ENCODE assay signal across 22 cellular contexts in genomic region chr17:80895366-80895765, GRCh38.
DNase-seq lines count a peak whose midpoint lies in the region; ATAC-seq and TF ChIP-seq lines count a peak whose summit lies in the region.
"Had no signal": no experiment of that assay in that cellular context is flagged by ENCODE, and none has a peak within 500 bp of the region (broad histone marks: within the 10 kb centered on the region; RNA-seq: fewer than 3 reads in every experiment).

No MANE protein-coding gene starts in this region.

- H3K27me3 Mint-ChIP-seq in CD4-positive, CD25-positive, alpha-beta regulatory T cell, result no peaks in the 10 kb centered on the region
- H3K27me3 Mint-ChIP-seq in CD8-positive, alpha-beta memory T cell, result peaks cover 0 to 2% of the 10 kb centered on the region in 2 donors
- no peaks in the 10 kb centered on the region for H3K27me3 Mint-ChIP-seq in activated T-helper 1 cell treated with anti-CD3 and anti-CD28 coated beads, Interleukin-12 subunit alpha, Interleukin-12 subunit beta, Interleukin-2, Interleukin-4 antibody, amounts not matched to agents 30 ng/mL and 10 ng/mL and 1 ng/mL, durations not matched to agents 14 hours and 24 hours and 36 hours (ENCODE audit: insufficient read depth)
- H3K27me3 Mint-ChIP-seq in naive B cell, result no peaks in the 10 kb centered on the region
- H3K27me3 Mint-ChIP-seq: activated B cell treated with CpG ODN at 0.5 μM for 24 hours, brain had no signal

- peaks cover 10 to 51% (median 29%) of the 10 kb centered on the region in 4 donors for H3K4me1 Mint-ChIP-seq in CD4-positive, CD25-positive, alpha-beta regulatory T cell
- H3K4me1 Mint-ChIP-seq in CD8-positive, alpha-beta memory T cell, result peaks cover 45 to 65% (median 63%) of the 10 kb centered on the region in 3 donors
- peaks cover 80% of the 10 kb centered on the region for H3K4me1 Mint-ChIP-seq in activated T-helper 1 cell treated with anti-CD3 and anti-CD28 coated beads, Interleukin-12 subunit alpha, Interleukin-12 subunit beta, Interleukin-2, Interleukin-4 antibody, amounts not matched to agents 30 ng/mL and 10 ng/mL and 1 ng/mL, durations not matched to agents 14 hours and 24 hours and 36 hours (ENCODE audit: low read depth)
- peaks cover 7 to 20% (median 15%) of the 10 kb centered on the region in 3 donors for H3K4me1 Mint-ChIP-seq in naive B cell

- no peak overlapping the region for H3K4me3 ChIP-seq in CD4-positive, CD25-positive, alpha-beta regulatory T cell (ENCODE audit: low read depth, low read length)
- H3K4me3 ChIP-seq in CD8-positive, alpha-beta memory T cell (ENCODE audit: low read length), result no peak overlapping the region
- no peak overlapping the region for H3K4me3 ChIP-seq in brain microvascular endothelial cell (ENCODE audit: low read depth, low read length)
- H3K4me3 ChIP-seq: left ventricle myocardium inferior, SK-N-MC, spleen, upper lobe of right lung had no signal

- no peaks in the 10 kb centered on the region for H3K27me3 ChIP-seq in CD4-positive, CD25-positive, alpha-beta regulatory T cell (ENCODE audit: control insufficient read depth, insufficient read depth, low read length)
- H3K27me3 ChIP-seq in CD8-positive, alpha-beta memory T cell (ENCODE audit: insufficient read depth, low read length, poor library complexity, severe bottlenecking), result no peaks in the 10 kb centered on the region
- H3K27me3 ChIP-seq in brain microvascular endothelial cell (replicated peaks), result no peaks in the 10 kb centered on the region
- H3K27me3 ChIP-seq: spleen, upper lobe of right lung had no signal

- CTCF ChIA-PET in CD8-positive, alpha-beta memory T cell (lab: Charles Lee), result no interaction called here

- POLR2A ChIA-PET in CD8-positive, alpha-beta memory T cell (lab: Charles Lee), result no interaction called here

- intact Hi-C loops in activated T-helper 1 cell treated with anti-CD3 and anti-CD28 coated beads, Interleukin-12 subunit alpha, Interleukin-12 subunit beta, Interleukin-2, Interleukin-4 antibody, amounts not matched to agents 30 ng/mL and 10 ng/mL and 1 ng/mL, durations not matched to agents 14 hours and 24 hours and 36 hours (cut with micrococcal nuclease), result no loop called here

- H3K36me3 ChIP-seq in CD4-positive, CD25-positive, alpha-beta regulatory T cell (ENCODE audit: control insufficient read depth, insufficient read depth, low read length), result peaks cover 9% of the 10 kb centered on the region
- H3K36me3 ChIP-seq in CD8-positive, alpha-beta memory T cell (ENCODE audit: insufficient read depth, low read length), result peaks cover 18% of the 10 kb centered on the region
- peaks cover 8% of the 10 kb centered on the region for H3K36me3 ChIP-seq in brain microvascular endothelial cell (replicated peaks)

- peaks cover 36% of the 10 kb centered on the region for H3K36me3 Mint-ChIP-seq in CD4-positive, CD25-positive, alpha-beta regulatory T cell
- H3K36me3 Mint-ChIP-seq in CD8-positive, alpha-beta memory T cell, result peaks cover 0 to 49% (median 11%) of the 10 kb centered on the region in 3 donors
- peaks cover 57% of the 10 kb centered on the region for H3K36me3 Mint-ChIP-seq in activated T-helper 1 cell treated with anti-CD3 and anti-CD28 coated beads, Interleukin-12 subunit alpha, Interleukin-12 subunit beta, Interleukin-2, Interleukin-4 antibody, amounts not matched to agents 30 ng/mL and 10 ng/mL and 1 ng/mL, durations not matched to agents 14 hours and 24 hours and 36 hours (ENCODE audit: low read depth)
- H3K36me3 Mint-ChIP-seq in naive B cell, result peaks cover 11 to 33% of the 10 kb centered on the region in 2 donors

- ATAC-seq in CD4-positive, CD25-positive, alpha-beta regulatory T cell (ENCODE audit: low read depth in 2 of 2), result no peak
- ATAC-seq in naive B cell (ENCODE audit: low read depth in 2 of 2), result peak in 1 of 2 donors; percentile 21
- ATAC-seq: Panc1, upper lobe of right lung had no signal

- H3K4me1 ChIP-seq in CD4-positive, CD25-positive, alpha-beta regulatory T cell (ENCODE audit: control insufficient read depth, insufficient read depth, low read length, poor library complexity, severe bottlenecking), result peaks cover 35% of the 10 kb centered on the region
- peaks cover 31% of the 10 kb centered on the region for H3K4me1 ChIP-seq in CD8-positive, alpha-beta memory T cell (ENCODE audit: insufficient read depth, low read length)
- H3K4me1 ChIP-seq: upper lobe of right lung had no signal

- DNase-seq in CD4-positive, CD25-positive, alpha-beta regulatory T cell, result peak in 2 of 3 donors; percentile 24 to 69
- no peak for DNase-seq in CD8-positive, alpha-beta memory T cell
- DNase-seq in activated T-helper 1 cell treated with anti-CD3 and anti-CD28 coated beads, Interleukin-12 subunit alpha, Interleukin-12 subunit beta, Interleukin-2, Interleukin-4 antibody, amounts not matched to agents 30 ng/mL and 10 ng/mL and 1 ng/mL, durations not matched to agents 14 hours and 24 hours and 36 hours (ENCODE audit: low spot score), result no peak
- no peak for DNase-seq in naive B cell
- DNase-seq in brain microvascular endothelial cell, result no peak
- DNase-seq in NCI-H526 (lab: John Stamatoyannopoulos, UW), result no peak
- DNase-seq in A172 (ENCODE audit: low spot score), result no peak
- DNase-seq: activated B cell treated with CpG ODN at 0.5 μM for 24 hours; activated naive CD4-positive, alpha-beta T cell; Calu3; cortex of kidney; left ventricle myocardium inferior; NCI-H2029; nucleus accumbens; retina; spleen; stimulated activated CD4-positive, alpha-beta T cell treated with anti-CD3 and anti-CD28 coated beads, Interleukin-4, amount 100 ng/mL, for 24 hours; T1000; upper lobe of right lung had no signal

- no peak overlapping the region for H3K27ac ChIP-seq in CD4-positive, CD25-positive, alpha-beta regulatory T cell (ENCODE audit: insufficient read depth, low read length, poor library complexity, severe bottlenecking)
- no peak overlapping the region for H3K27ac ChIP-seq in CD8-positive, alpha-beta memory T cell (ENCODE audit: low read depth, low read length)
- H3K27ac ChIP-seq in brain microvascular endothelial cell, result no peak overlapping the region
- H3K27ac ChIP-seq: left ventricle myocardium inferior, SK-N-MC, spleen, upper lobe of right lung had no signal

- H3K4me3 Mint-ChIP-seq in CD4-positive, CD25-positive, alpha-beta regulatory T cell, result peak overlapping the region; percentile 21 to 78 (median 48)
- peak overlapping the region in 2 of 7 donors; percentile 9 to 41 for H3K4me3 Mint-ChIP-seq in CD8-positive, alpha-beta memory T cell
- peak overlapping the region; percentile 56 for H3K4me3 Mint-ChIP-seq in activated T-helper 1 cell treated with anti-CD3 and anti-CD28 coated beads, Interleukin-12 subunit alpha, Interleukin-12 subunit beta, Interleukin-2, Interleukin-4 antibody, amounts not matched to agents 30 ng/mL and 10 ng/mL and 1 ng/mL, durations not matched to agents 14 hours and 24 hours and 36 hours
- no peak overlapping the region for H3K4me3 Mint-ChIP-seq in naive B cell
- H3K4me3 Mint-ChIP-seq: activated B cell treated with CpG ODN at 0.5 μM for 24 hours, brain had no signal

- in situ Hi-C loops in brain microvascular endothelial cell (cut with HindIII; ENCODE audit: low pct_ligation_motif_present, low sequenced_read_pairs), result no loop called here

- no peaks in the 10 kb centered on the region for H3K9me3 Mint-ChIP-seq in CD4-positive, CD25-positive, alpha-beta regulatory T cell
- no peaks in the 10 kb centered on the region for H3K9me3 Mint-ChIP-seq in CD8-positive, alpha-beta memory T cell
- H3K9me3 Mint-ChIP-seq in activated T-helper 1 cell treated with anti-CD3 and anti-CD28 coated beads, Interleukin-12 subunit alpha, Interleukin-12 subunit beta, Interleukin-2, Interleukin-4 antibody, amounts not matched to agents 30 ng/mL and 10 ng/mL and 1 ng/mL, durations not matched to agents 14 hours and 24 hours and 36 hours, result no peaks in the 10 kb centered on the region
- H3K9me3 Mint-ChIP-seq in naive B cell, result peaks cover 0 to 2% (median 0%) of the 10 kb centered on the region in 7 donors
- H3K9me3 Mint-ChIP-seq: activated B cell treated with CpG ODN at 0.5 μM for 24 hours, brain had no signal

- TF ChIP-seq CTCF in brain microvascular endothelial cell (IDR thresholded peaks at IDR 0.05; ENCODE audit: low read depth, low read length, missing control alignments), result no peak

- H3K9me3 ChIP-seq in CD4-positive, CD25-positive, alpha-beta regulatory T cell (ENCODE audit: control insufficient read depth in 2 of 2, low read length in 2 of 2), result no peaks in the 10 kb centered on the region
- H3K9me3 ChIP-seq in CD8-positive, alpha-beta memory T cell (ENCODE audit: low read length), result no peaks in the 10 kb centered on the region
- H3K9me3 ChIP-seq: left ventricle myocardium inferior, spleen, upper lobe of right lung had no signal

- H3K27ac Mint-ChIP-seq in CD4-positive, CD25-positive, alpha-beta regulatory T cell, result peak overlapping the region in 2 of 3 donors; percentile 75 to 97
- H3K27ac Mint-ChIP-seq in CD8-positive, alpha-beta memory T cell, result peak overlapping the region in 6 of 8 donors; percentile 26 to 93 (median 72)
- peak overlapping the region; percentile 86 for H3K27ac Mint-ChIP-seq in activated T-helper 1 cell treated with anti-CD3 and anti-CD28 coated beads, Interleukin-12 subunit alpha, Interleukin-12 subunit beta, Interleukin-2, Interleukin-4 antibody, amounts not matched to agents 30 ng/mL and 10 ng/mL and 1 ng/mL, durations not matched to agents 14 hours and 24 hours and 36 hours
- peak overlapping the region in 4 of 6 donors; percentile 35 to 78 (median 62) for H3K27ac Mint-ChIP-seq in naive B cell
- H3K27ac Mint-ChIP-seq: activated B cell treated with CpG ODN at 0.5 μM for 24 hours had no signal

Comparison
In these comparisons a context has a peak if more than half of its experiments do, and no peak if none do; other contexts are left out.
1. DNase-seq: peak in CD4-positive, CD25-positive, alpha-beta regulatory T cell (2 of 3); none in CD8-positive, alpha-beta memory T cell (0 of 5), activated T-helper 1 cell treated with anti-CD3 and anti-CD28 coated beads, Interleukin-12 subunit alpha, Interleukin-12 subunit beta, Interleukin-2, Interleukin-4 antibody, amounts not matched to agents 30 ng/mL and 10 ng/mL and 1 ng/mL, durations not matched to agents 14 hours and 24 hours and 36 hours (single experiment), naive B cell (single experiment), brain microvascular endothelial cell (single experiment), NCI-H526 (0 of 2) and A172 (single experiment).
2. H3K4me3 Mint-ChIP-seq: peak in CD4-positive, CD25-positive, alpha-beta regulatory T cell (4 of 4) and activated T-helper 1 cell treated with anti-CD3 and anti-CD28 coated beads, Interleukin-12 subunit alpha, Interleukin-12 subunit beta, Interleukin-2, Interleukin-4 antibody, amounts not matched to agents 30 ng/mL and 10 ng/mL and 1 ng/mL, durations not matched to agents 14 hours and 24 hours and 36 hours (single experiment); none in naive B cell (0 of 8).
3. Peak in every context shown above with its lines, with median percentiles within 50 percentile points of each other: H3K27ac Mint-ChIP-seq.